In the genomic region with DNA sequence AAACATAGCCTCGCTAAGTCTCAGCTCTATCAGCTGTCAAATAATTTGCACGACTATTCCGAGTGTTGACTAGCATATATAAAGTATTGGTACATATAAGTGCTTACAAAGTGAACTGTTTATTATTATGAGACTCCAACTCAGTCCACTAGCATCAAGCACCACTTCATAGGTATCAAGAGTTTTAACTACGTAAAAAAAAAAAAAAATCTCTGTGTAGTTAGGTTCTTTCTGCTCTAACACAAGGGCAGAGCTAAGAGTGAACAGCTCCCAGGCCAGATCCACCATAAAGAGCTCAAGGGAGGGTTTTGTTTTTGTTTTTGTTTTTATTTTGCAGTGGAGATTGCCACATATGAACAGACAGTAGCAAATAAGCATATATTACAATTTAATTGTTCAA, we compare ENCODE assay signal across 28 cellular contexts.
"Had no signal": no experiment of that assay in that cellular context is flagged by ENCODE, and none has a peak within 500 bp of the region (broad histone marks: within the 10 kb centered on the region; RNA-seq: fewer than 3 reads in every experiment).

No MANE protein-coding gene starts in this region.

- H3K4me2 ChIP-seq: neural progenitor cell, smooth muscle cell had no signal

- H2AFZ ChIP-seq: neural progenitor cell had no signal

- H3K9ac ChIP-seq: neural progenitor cell had no signal

- H3K4me3 Mint-ChIP-seq: endodermal cell; naive thymus-derived CD4-positive, alpha-beta T cell; nephron; neural progenitor cell; stimulated activated effector memory CD8-positive, alpha-beta T cell treated with anti-CD3 and anti-CD28 coated beads, Interleukin-12 subunit alpha, Interleukin-12 subunit beta, amount 100 ng/mL, for 72 hours had no signal

- H3K4me1 ChIP-seq: upper lobe of right lung, uterus had no signal

- H3K27ac ChIP-seq: epithelial cell of prostate, gastrocnemius medialis, neural progenitor cell, prostate gland, right atrium auricular region, stomach, thoracic aorta, transverse colon, upper lobe of right lung, uterus had no signal

- H3K9me3 Mint-ChIP-seq: endodermal cell; naive thymus-derived CD4-positive, alpha-beta T cell; nephron; neural progenitor cell; stimulated activated effector memory CD8-positive, alpha-beta T cell treated with anti-CD3 and anti-CD28 coated beads, Interleukin-12 subunit alpha, Interleukin-12 subunit beta, amount 100 ng/mL, for 72 hours had no signal

- H3K36me3 Mint-ChIP-seq: naive thymus-derived CD4-positive, alpha-beta T cell; neural progenitor cell; stimulated activated effector memory CD8-positive, alpha-beta T cell treated with anti-CD3 and anti-CD28 coated beads, Interleukin-12 subunit alpha, Interleukin-12 subunit beta, amount 100 ng/mL, for 72 hours had no signal

- H3K9me3 ChIP-seq: gastrocnemius medialis, prostate gland, right atrium auricular region, stomach, thoracic aorta, transverse colon, upper lobe of right lung, uterus had no signal

- H3K4me3 ChIP-seq: gastrocnemius medialis, neural progenitor cell, prostate gland, right atrium auricular region, smooth muscle cell, stomach, thoracic aorta, transverse colon, upper lobe of right lung, uterus had no signal

- DNase-seq: cortex of kidney; effector CD4-positive, alpha-beta T cell; endodermal cell; foreskin fibroblast; gastrocnemius medialis; head of caudate nucleus; mammary epithelial cell; mesendoderm; midbrain; naive thymus-derived CD4-positive, alpha-beta T cell; nucleus accumbens; stimulated activated CD4-positive, alpha-beta T cell treated with anti-CD3 and anti-CD28 coated beads, Interleukin-12 subunit alpha, Interleukin-12 subunit beta, amount 100 ng/mL, for 4 hours; stimulated activated CD4-positive, alpha-beta T cell treated with anti-CD3 and anti-CD28 coated beads, Interleukin-1b, Interleukin-23, amount 100 ng/mL, for 48 hours; stimulated activated CD4-positive, alpha-beta T cell treated with anti-CD3 and anti-CD28 coated beads, Interleukin-4, amount 100 ng/mL, for 1 hour; stimulated activated naive CD4-positive, alpha-beta T cell treated with Interleukin-2 at 50 U/mL for 16 hours; stomach; transverse colon; upper lobe of right lung; uterus had no signal

- H3K27me3 ChIP-seq: gastrocnemius medialis, neural progenitor cell, right atrium auricular region, stomach, transverse colon, upper lobe of right lung, uterus had no signal

- H3K36me3 ChIP-seq: gastrocnemius medialis, neural progenitor cell, prostate gland, right atrium auricular region, stomach, thoracic aorta, transverse colon, upper lobe of right lung, uterus had no signal

- H3K27ac Mint-ChIP-seq: endodermal cell; naive thymus-derived CD4-positive, alpha-beta T cell; nephron; neural progenitor cell; stimulated activated effector memory CD8-positive, alpha-beta T cell treated with anti-CD3 and anti-CD28 coated beads, Interleukin-12 subunit alpha, Interleukin-12 subunit beta, amount 100 ng/mL, for 72 hours had no signal

- ATAC-seq: gastrocnemius medialis; naive thymus-derived CD4-positive, alpha-beta T cell; sciatic nerve; stimulated activated effector memory CD8-positive, alpha-beta T cell treated with anti-CD3 and anti-CD28 coated beads, Interleukin-12 subunit alpha, Interleukin-12 subunit beta, amount 100 ng/mL, for 72 hours; upper lobe of right lung had no signal
